ENCODE assay signal across 14 cellular contexts in genomic region chr11:57405271-57405890, GRCh38. TPM values are rescaled to one million over a fixed set of nuclear protein-coding genes. Genes with fewer than 3 reads are reported as not detected.
DNase-seq lines count a peak whose midpoint lies in the region; ATAC-seq, FAIRE-seq and TF ChIP-seq lines count a peak whose summit lies in the region.
"Had no signal": no experiment of that assay in that cellular context is flagged by ENCODE, and none has a peak within 500 bp of the region (broad histone marks: within the 10 kb centered on the region; RNA-seq: fewer than 3 reads in every experiment).

No MANE protein-coding gene starts in this region.

- no peak for TF ChIP-seq EP300 in A549 (IDR thresholded peaks at IDR 0.05)

- peaks cover 41% of the 10 kb centered on the region for H3K4me1 Mint-ChIP-seq in activated T-helper 17 cell treated with anti-CD3 and anti-CD28 coated beads, Interleukin-2, amount 50 U/mL, for 72 hours
- no peaks in the 10 kb centered on the region for H3K4me1 Mint-ChIP-seq in WTC11

- CTCF ChIA-PET in A549 (lab: Yijun Ruan, JAX) (interaction anchor here (1.0 to 2.3 kb wide), 5 partner anchors 11 to 163 kb away, joined by 3 to 6 read pairs (median 3); no protein-coding TSS in a partner anchor), WTC11 (lab: Charles Lee) (no interaction called here)

- H3K36me3 Mint-ChIP-seq in activated T-helper 17 cell treated with anti-CD3 and anti-CD28 coated beads, Interleukin-2, amount 50 U/mL, for 72 hours (ENCODE audit: low read depth): peaks cover 80% of the 10 kb centered on the region
- H3K36me3 Mint-ChIP-seq in WTC11: peaks cover 19% of the 10 kb centered on the region

- H3K27me3 Mint-ChIP-seq in activated T-helper 17 cell treated with anti-CD3 and anti-CD28 coated beads, Interleukin-2, amount 50 U/mL, for 72 hours: no peaks in the 10 kb centered on the region
- peaks cover 7% of the 10 kb centered on the region; the same call in 1 of the 2 replicates for H3K27me3 Mint-ChIP-seq in WTC11 (ENCODE audit: low read depth)
- H3K27me3 Mint-ChIP-seq: CD4-positive, alpha-beta memory T cell had no signal

- H3K4me3 ChIP-seq in A549 (no peak overlapping the region), breast epithelium (no peak overlapping the region), coronary artery (no peak overlapping the region)
- H3K4me3 ChIP-seq in BLaER1 treated with 17β-estradiol and CSF1 and Interleukin-3, amounts not matched to agents 10 nM and 100 nM: peak overlapping the region in 1 of 10 experiments; percentile 18; a peak in 1 of 20 replicates
- H3K4me3 ChIP-seq: cardiac muscle cell had no signal

- H3K9ac ChIP-seq in BLaER1 treated with 17β-estradiol and CSF1 and Interleukin-3, amounts not matched to agents 10 nM and 100 nM: peak overlapping the region in 7 of 11 experiments; percentile 2 to 74 (median 53); a peak in 9 of 22 replicates

- peak overlapping the region; percentile 68 for H3K4me3 Mint-ChIP-seq in activated T-helper 17 cell treated with anti-CD3 and anti-CD28 coated beads, Interleukin-2, amount 50 U/mL, for 72 hours
- no peak overlapping the region for H3K4me3 Mint-ChIP-seq in WTC11
- H3K4me3 Mint-ChIP-seq: CD4-positive, alpha-beta memory T cell had no signal

- intact Hi-C loops in left ventricle myocardium superior (cut with micrococcal nuclease) (no loop called here), breast epithelium (cut with DNase I; ENCODE audit: low total_unique reads) (no loop called here)

- TF ChIP-seq RAD21 in A549 (conservative IDR thresholded peaks at IDR 0.05 in 1 of 2, IDR thresholded peaks at IDR 0.05 in 1 of 2): no peak

- peak overlapping the region; percentile 95 for H3K27ac Mint-ChIP-seq in activated T-helper 17 cell treated with anti-CD3 and anti-CD28 coated beads, Interleukin-2, amount 50 U/mL, for 72 hours
- no peak overlapping the region for H3K27ac Mint-ChIP-seq in WTC11

- H4K20me1 ChIP-seq in BLaER1 treated with 17β-estradiol and CSF1 and Interleukin-3, amounts not matched to agents 10 nM and 100 nM: peaks cover 15 to 49% (median 39%) of the 10 kb centered on the region in 11 experiments; a peak in 21 of 22 replicates

- H3K36me3 ChIP-seq in BLaER1 treated with 17β-estradiol and CSF1 and Interleukin-3, amounts not matched to agents 10 nM and 100 nM: peaks cover 49 to 80% (median 62%) of the 10 kb centered on the region in 11 experiments
- no peaks in the 10 kb centered on the region for H3K36me3 ChIP-seq in breast epithelium
- H3K36me3 ChIP-seq: cardiac muscle cell had no signal

- DNase-seq in A549 (ENCODE audit: low read depth in 1 of 2, low spot score in 1 of 2) (no peak), left ventricle myocardium superior (no peak), WTC11 (ENCODE audit: low spot score) (no peak), breast epithelium (ENCODE audit: low spot score in 2 of 2) (no peak), coronary artery (ENCODE audit: low spot score) (no peak), NCI-H187 treated with DMSO at 0.1 percent for 48 hours (lab: John Stamatoyannopoulos, UW) (no peak)
- DNase-seq: activated effector memory CD4-positive, alpha-beta T cell treated with Interleukin-2 at 50 U/mL for 16 hours; CD4-positive, alpha-beta memory T cell; kidney glomerular epithelial cell; NCI-H1092; NCI-H2171 treated with DMSO at 0.1 percent for 48 hours had no signal

- H3K27me3 ChIP-seq in BLaER1 treated with 17β-estradiol and CSF1 and Interleukin-3, amounts not matched to agents 10 nM and 100 nM: no peaks in the 10 kb centered on the region
- no peaks in the 10 kb centered on the region for H3K27me3 ChIP-seq in breast epithelium
- H3K27me3 ChIP-seq: cardiac muscle cell had no signal

- H3K4me1 ChIP-seq in A549: peaks cover 33% of the 10 kb centered on the region
- peaks cover 49 to 76% (median 69%) of the 10 kb centered on the region in 10 experiments for H3K4me1 ChIP-seq in BLaER1 treated with 17β-estradiol and CSF1 and Interleukin-3, amounts not matched to agents 10 nM and 100 nM
- H3K4me1 ChIP-seq in breast epithelium: no peaks in the 10 kb centered on the region

- POLR2A ChIA-PET in A549 (lab: Yijun Ruan, JAX) (no interaction called here), WTC11 (lab: Charles Lee) (no interaction called here)

- WGBS in A549 (ENCODE audit: missing lambda C conversion rate): 64% methylated on average over 5 of the region's 5 CpGs

- TF ChIP-seq POLR2A in A549 (IDR thresholded peaks at IDR 0.05; ENCODE audit: low read length): no peak
- TF ChIP-seq POLR2A in breast epithelium (IDR thresholded peaks at IDR 0.05): no peak

- ATAC-seq in A549: no peak
- no peak for ATAC-seq in activated T-helper 17 cell treated with anti-CD3 and anti-CD28 coated beads, Interleukin-2, amount 50 U/mL, for 72 hours (replicated peaks)
- peak; percentile 24 for ATAC-seq in left ventricle myocardium superior
- ATAC-seq in WTC11: no peak

- TF ChIP-seq CTCF in A549 (IDR thresholded peaks at IDR 0.05): no peak
- TF ChIP-seq CTCF in WTC11 (IDR thresholded peaks at IDR 0.05): no peak
- no peak for TF ChIP-seq CTCF in breast epithelium (IDR thresholded peaks at IDR 0.05)
- no peak for TF ChIP-seq CTCF in coronary artery (IDR thresholded peaks at IDR 0.05)

- no peak for FAIRE-seq in A549 (lab: Jason Lieb, UNC)

- no peaks in the 10 kb centered on the region for H3K9me3 ChIP-seq in A549
- peaks cover 0 to 5% (median 0%) of the 10 kb centered on the region in 11 experiments; a peak in 5 of 22 replicates for H3K9me3 ChIP-seq in BLaER1 treated with 17β-estradiol and CSF1 and Interleukin-3, amounts not matched to agents 10 nM and 100 nM (replicated peaks in 1 of 11)
- H3K9me3 ChIP-seq in breast epithelium: no peaks in the 10 kb centered on the region

- H3K27ac ChIP-seq in A549 (peak overlapping the region; percentile 7 to 72; a peak in 5 of 6 replicates), breast epithelium (peak overlapping the region in 1 of 2 donors; percentile 69), coronary artery (peak overlapping the region in 1 of 2 donors; percentile 35)
- peak overlapping the region in 10 of 11 experiments; percentile 28 to 86 (median 72); a peak in 20 of 22 replicates for H3K27ac ChIP-seq in BLaER1 treated with 17β-estradiol and CSF1 and Interleukin-3, amounts not matched to agents 10 nM and 100 nM
- H3K27ac ChIP-seq: cardiac muscle cell had no signal

- peak overlapping the region; percentile 53; the same call in 1 of the 3 replicates for H3K4me2 ChIP-seq in A549
- peak overlapping the region; percentile 61 to 88 (median 82); a peak in 21 of 22 replicates for H3K4me2 ChIP-seq in BLaER1 treated with 17β-estradiol and CSF1 and Interleukin-3, amounts not matched to agents 10 nM and 100 nM

- no peaks in the 10 kb centered on the region for H3K9me3 Mint-ChIP-seq in activated T-helper 17 cell treated with anti-CD3 and anti-CD28 coated beads, Interleukin-2, amount 50 U/mL, for 72 hours
- H3K9me3 Mint-ChIP-seq in WTC11: no peaks in the 10 kb centered on the region
- H3K9me3 Mint-ChIP-seq: CD4-positive, alpha-beta memory T cell had no signal

TF ChIP-seq in A549, 52 proteins besides CTCF, POLR2A, EP300 and RAD21 (continues in another document):
- TF ChIP-seq HDAC2 (IDR thresholded peaks at IDR 0.05) (no peak), EHMT2 (IDR thresholded peaks at IDR 0.05; ENCODE audit: low read depth) (no peak), POLR2AphosphoS2 (conservative IDR thresholded peaks at IDR 0.05; ENCODE audit: low read length) (no peak)

TF ChIP-seq in WTC11, 78 proteins besides CTCF, POLR2A, EP300 and RAD21:
- no peak for TF ChIP-seq ZNF423 (CRISPR knock-in tag; IDR thresholded peaks at IDR 0.05)
TF ChIP-seq in WTC11: peak in this region for 0.

RNA-seq across cellular contexts. Expression of gene PRG2, which starts 14.9 kb away (rescaled TPM):
- not detected in 2 replicates for polyA plus RNA-seq in A549 (2011; rRNA removed)
- 0.03 TPM in 1 of 2 replicates, not detected in the other for polyA plus RNA-seq in A549 (2012; cell fraction: cytosol; rRNA removed)
- polyA plus RNA-seq in A549 (2012; cell fraction: nucleus; rRNA removed): 0.06 TPM in 1 of 2 replicates, not detected in the other
- polyA plus RNA-seq in A549 (2017; fragmentation: RNase III; extraction: RNeasy Plus Mini Kit Qiagen cat#74134 plus additional on column Dnase treatment): not detected in 3 replicates
- polyA minus RNA-seq in A549 (2011; rRNA and poly(A)+ RNA removed): not detected in 2 replicates
- total RNA-seq in activated T-helper 17 cell treated with anti-CD3 and anti-CD28 coated beads, Interleukin-2, amount 50 U/mL, for 72 hours: 1 to 10 TPM; 2.2 to 6.2 TPM
- not detected for total RNA-seq in left ventricle myocardium superior
- total RNA-seq in WTC11 (2021): 0.57 to 0.60 TPM in 2 of 3 replicates, not detected in the other
- 1 to 10 TPM in 1 of 3 donors, not detected in 2; 1.1 TPM for total RNA-seq in breast epithelium
- total RNA-seq: cardiac muscle cell had no signal
- polyA plus RNA-seq: cardiac muscle cell; CD4-positive, alpha-beta memory T cell had no signal

RNA-seq across cellular contexts. Expression of gene SLC43A3, which starts 21.5 kb away (rescaled TPM):
- polyA plus RNA-seq in A549 (2011; rRNA removed) (0.30 TPM in 2 replicates), A549 (2017; fragmentation: RNase III; extraction: RNeasy Plus Mini Kit Qiagen cat#74134 plus additional on column Dnase treatment) (0.12 to 0.22 TPM (median 0.13 TPM) in 3 replicates)
- polyA plus RNA-seq in A549 (2012; cell fraction: cytosol; rRNA removed): 0.19 and 0.30 TPM in 2 replicates
- polyA plus RNA-seq in A549 (2012; cell fraction: nucleus; rRNA removed): 0.52 and 1.5 TPM in 2 replicates
- polyA minus RNA-seq in A549 (2011; rRNA and poly(A)+ RNA removed): 0.33 and 0.83 TPM in 2 replicates
- 100 to 1,000 TPM; 346 to 386 TPM for total RNA-seq in activated T-helper 17 cell treated with anti-CD3 and anti-CD28 coated beads, Interleukin-2, amount 50 U/mL, for 72 hours
- total RNA-seq in left ventricle myocardium superior (20.6 TPM), WTC11 (2021) (22.6 to 25.8 TPM (median 25.3 TPM) in 3 replicates), breast epithelium (100 to 1,000 TPM; 104 to 130 (median 105) TPM)

RNA-seq across cellular contexts. Expression of gene PRG3, which starts 24.4 kb away (rescaled TPM):
- polyA plus RNA-seq in A549 (2011; rRNA removed) (not detected in 2 replicates), A549 (2017; fragmentation: RNase III; extraction: RNeasy Plus Mini Kit Qiagen cat#74134 plus additional on column Dnase treatment) (not detected in 3 replicates)
- not detected in 2 replicates for polyA plus RNA-seq in A549 (2012; cell fraction: cytosol; rRNA removed)
- polyA plus RNA-seq in A549 (2012; cell fraction: nucleus; rRNA removed): not detected in 2 replicates
- polyA minus RNA-seq in A549 (2011; rRNA and poly(A)+ RNA removed): not detected in 2 replicates
- not detected for total RNA-seq in activated T-helper 17 cell treated with anti-CD3 and anti-CD28 coated beads, Interleukin-2, amount 50 U/mL, for 72 hours
- total RNA-seq in left ventricle myocardium superior (not detected), WTC11 (2021) (not detected in 3 replicates), breast epithelium (not detected)
- total RNA-seq: cardiac muscle cell; CD4-positive, alpha-beta memory T cell had no signal
- polyA plus RNA-seq: cardiac muscle cell; CD4-positive, alpha-beta memory T cell had no signal

RNA-seq across cellular contexts. Expression of gene RTN4RL2, which starts 54.9 kb away (rescaled TPM):
- polyA plus RNA-seq in A549 (2011; rRNA removed) (9.2 and 10.6 TPM in 2 replicates), A549 (2017; fragmentation: RNase III; extraction: RNeasy Plus Mini Kit Qiagen cat#74134 plus additional on column Dnase treatment) (23.7 to 27.4 TPM (median 25.8 TPM) in 3 replicates)
- 60.9 and 116 TPM in 2 replicates for polyA plus RNA-seq in A549 (2012; cell fraction: cytosol; rRNA removed)
- 56.5 and 87.5 TPM in 2 replicates for polyA plus RNA-seq in A549 (2012; cell fraction: nucleus; rRNA removed)
- polyA minus RNA-seq in A549 (2011; rRNA and poly(A)+ RNA removed): 4.1 and 8.9 TPM in 2 replicates
- under 1 TPM; 0.22 to 0.82 TPM for total RNA-seq in activated T-helper 17 cell treated with anti-CD3 and anti-CD28 coated beads, Interleukin-2, amount 50 U/mL, for 72 hours
- total RNA-seq in left ventricle myocardium superior (1.0 TPM), WTC11 (2021) (13.8 to 15.5 TPM (median 14.3 TPM) in 3 replicates), breast epithelium (1 to 10 TPM in 2 of 3 donors, under 1 TPM in 1; 0.32 to 2.3 (median 1.8) TPM)
